Comparison of ENCODE assay signal across 16 cellular contexts in genomic region chr1:240794061-240794843, GRCh38.
A peak's percentile ranks its signal among the peaks of the same experiment; 100 is the strongest.
DNase-seq lines count a peak whose midpoint lies in the region; ATAC-seq and TF ChIP-seq lines count a peak whose summit lies in the region.
"Had no signal": no experiment of that assay in that cellular context is flagged by ENCODE, and none has a peak within 500 bp of the region (broad histone marks: within the 10 kb centered on the region; RNA-seq: fewer than 3 reads in every experiment).

No MANE protein-coding gene starts in this region.

- no peaks in the 10 kb centered on the region for H3K9me3 ChIP-seq in Peyer's patch
- H3K9me3 ChIP-seq: A549, thyroid gland had no signal

- no peak overlapping the region for H3K27ac ChIP-seq in Peyer's patch
- H3K27ac ChIP-seq: A549, neural progenitor cell, thyroid gland had no signal

- H3K27ac Mint-ChIP-seq in activated T-cell treated with anti-CD3 and anti-CD28 coated beads, Interleukin-2, amount 50 U/mL, for 72 hours, result no peak overlapping the region
- H3K27ac Mint-ChIP-seq in stimulated activated naive CD8-positive, alpha-beta T cell treated with anti-CD3 and anti-CD28 coated beads, Interleukin-15, amount 100 ng/mL, for 72 hours, result no peak overlapping the region
- H3K27ac Mint-ChIP-seq in naive thymus-derived CD8-positive, alpha-beta T cell, result no peak overlapping the region
- H3K27ac Mint-ChIP-seq: neural progenitor cell had no signal

- H3K4me1 Mint-ChIP-seq in activated T-cell treated with anti-CD3 and anti-CD28 coated beads, Interleukin-2, amount 50 U/mL, for 72 hours (ENCODE audit: low read depth), result no peaks in the 10 kb centered on the region
- H3K4me1 Mint-ChIP-seq in stimulated activated naive CD8-positive, alpha-beta T cell treated with anti-CD3 and anti-CD28 coated beads, Interleukin-15, amount 100 ng/mL, for 72 hours, result no peaks in the 10 kb centered on the region
- H3K4me1 Mint-ChIP-seq in naive thymus-derived CD8-positive, alpha-beta T cell, result no peaks in the 10 kb centered on the region
- H3K4me1 Mint-ChIP-seq: neural progenitor cell had no signal

- DNase-seq in activated T-cell treated with anti-CD3 and anti-CD28 coated beads, Interleukin-2, amount 50 U/mL, for 72 hours, result no peak
- DNase-seq in activated T-cell treated with anti-CD3 and anti-CD28 coated beads for 4 hours (no peak), NCI-H2081 treated with DMSO at 0.1 percent for 48 hours (lab: John Stamatoyannopoulos, UW) (no peak), Peyer's patch (no peak)
- peak in 1 of 2 donors; percentile 1 for DNase-seq in stimulated activated naive CD8-positive, alpha-beta T cell treated with anti-CD3 and anti-CD28 coated beads, Interleukin-15, amount 100 ng/mL, for 72 hours
- no peak for DNase-seq in naive thymus-derived CD8-positive, alpha-beta T cell
- DNase-seq: GDM1, NCI-H1694, NCI-H774, SHP77 treated with DMSO at 0.1 percent for 48 hours, thyroid gland had no signal

- no peaks in the 10 kb centered on the region for H3K36me3 Mint-ChIP-seq in activated T-cell treated with anti-CD3 and anti-CD28 coated beads, Interleukin-2, amount 50 U/mL, for 72 hours (ENCODE audit: insufficient read depth in 2 of 2)
- no peaks in the 10 kb centered on the region for H3K36me3 Mint-ChIP-seq in naive thymus-derived CD8-positive, alpha-beta T cell
- H3K36me3 Mint-ChIP-seq: neural progenitor cell had no signal

- no peaks in the 10 kb centered on the region for H3K27me3 ChIP-seq in Peyer's patch
- H3K27me3 ChIP-seq: neural progenitor cell, thyroid gland had no signal

- POLR2A ChIA-PET in naive thymus-derived CD8-positive, alpha-beta T cell (lab: Charles Lee), result no interaction called here

- peak; percentile 76 to 96 for ATAC-seq in activated T-cell treated with anti-CD3 and anti-CD28 coated beads, Interleukin-2, amount 50 U/mL, for 72 hours (replicated peaks in 1 of 2)
- ATAC-seq in HG02610 (IDR thresholded peaks at IDR 0.05; ENCODE audit: unreplicated experiment), result peak; percentile 96
- peak; percentile 92 for ATAC-seq in HG03432 (IDR thresholded peaks at IDR 0.05; ENCODE audit: unreplicated experiment)
- peak; percentile 98 for ATAC-seq in stimulated activated naive CD8-positive, alpha-beta T cell treated with anti-CD3 and anti-CD28 coated beads, Interleukin-15, amount 100 ng/mL, for 72 hours
- no peak for ATAC-seq in naive thymus-derived CD8-positive, alpha-beta T cell
- ATAC-seq: A549 had no signal

- no peaks in the 10 kb centered on the region for H3K27me3 Mint-ChIP-seq in activated T-cell treated with anti-CD3 and anti-CD28 coated beads, Interleukin-2, amount 50 U/mL, for 72 hours (ENCODE audit: low read depth)
- peaks cover 7% of the 10 kb centered on the region for H3K27me3 Mint-ChIP-seq in stimulated activated naive CD8-positive, alpha-beta T cell treated with anti-CD3 and anti-CD28 coated beads, Interleukin-15, amount 100 ng/mL, for 72 hours
- peaks cover 0 to 2% (median 0%) of the 10 kb centered on the region in 5 donors for H3K27me3 Mint-ChIP-seq in naive thymus-derived CD8-positive, alpha-beta T cell

- no peaks in the 10 kb centered on the region for H3K9me3 Mint-ChIP-seq in activated T-cell treated with anti-CD3 and anti-CD28 coated beads, Interleukin-2, amount 50 U/mL, for 72 hours
- H3K9me3 Mint-ChIP-seq in stimulated activated naive CD8-positive, alpha-beta T cell treated with anti-CD3 and anti-CD28 coated beads, Interleukin-15, amount 100 ng/mL, for 72 hours, result peaks cover 0 to under 1% of the 10 kb centered on the region in 2 donors
- H3K9me3 Mint-ChIP-seq in naive thymus-derived CD8-positive, alpha-beta T cell, result peaks cover 0 to 9% (median 0%) of the 10 kb centered on the region in 9 donors
- H3K9me3 Mint-ChIP-seq: neural progenitor cell had no signal

- no peak for TF ChIP-seq CTCF in Peyer's patch (IDR thresholded peaks at IDR 0.05)

- no peaks in the 10 kb centered on the region for H3K4me1 ChIP-seq in Peyer's patch
- H3K4me1 ChIP-seq: neural progenitor cell, thyroid gland had no signal

- H3K4me3 Mint-ChIP-seq in activated T-cell treated with anti-CD3 and anti-CD28 coated beads, Interleukin-2, amount 50 U/mL, for 72 hours, result no peak overlapping the region
- no peak overlapping the region for H3K4me3 Mint-ChIP-seq in stimulated activated naive CD8-positive, alpha-beta T cell treated with anti-CD3 and anti-CD28 coated beads, Interleukin-15, amount 100 ng/mL, for 72 hours
- no peak overlapping the region for H3K4me3 Mint-ChIP-seq in naive thymus-derived CD8-positive, alpha-beta T cell
- H3K4me3 Mint-ChIP-seq: neural progenitor cell had no signal

- no peak overlapping the region for H3K4me3 ChIP-seq in Peyer's patch
- H3K4me3 ChIP-seq: A549, lung, neural progenitor cell, thyroid gland had no signal

- TF ChIP-seq POLR2A in Peyer's patch (IDR thresholded peaks at IDR 0.05), result no peak

- no peaks in the 10 kb centered on the region for H3K36me3 ChIP-seq in Peyer's patch
- H3K36me3 ChIP-seq: neural progenitor cell, thyroid gland had no signal

Comparison
In these comparisons a context has a peak if more than half of its experiments do, and no peak if none do; other contexts are left out.
1. ATAC-seq: peak in activated T-cell treated with anti-CD3 and anti-CD28 coated beads, Interleukin-2, amount 50 U/mL, for 72 hours (2 of 2), HG02610 (single experiment), HG03432 (single experiment) and stimulated activated naive CD8-positive, alpha-beta T cell treated with anti-CD3 and anti-CD28 coated beads, Interleukin-15, amount 100 ng/mL, for 72 hours (single experiment); none in naive thymus-derived CD8-positive, alpha-beta T cell (0 of 2).